Comparison of ENCODE assay signal across 20 cellular contexts in the genomic region with DNA sequence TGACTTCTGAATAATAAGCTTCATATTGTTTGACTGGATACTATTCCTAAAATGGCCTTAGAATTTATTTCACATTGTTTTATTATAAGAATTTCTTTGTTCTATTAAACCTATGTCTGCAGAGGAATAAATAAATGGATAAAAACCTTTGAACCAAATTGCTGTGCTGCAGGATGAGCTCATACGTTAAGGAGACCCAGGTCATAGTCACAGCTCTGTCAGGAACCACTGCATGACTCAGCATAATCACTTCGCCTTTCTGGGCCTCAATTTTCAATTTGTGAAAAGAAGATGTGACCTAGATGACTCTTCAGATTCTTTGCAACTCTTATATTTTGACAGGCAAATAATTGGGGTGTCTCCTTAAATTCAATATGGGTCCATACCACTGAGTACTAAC. TPM values are rescaled to one million over a fixed set of nuclear protein-coding genes. Genes with fewer than 3 reads are reported as not detected.
DNase-seq lines count a peak whose midpoint lies in the region; ATAC-seq, FAIRE-seq and TF ChIP-seq lines count a peak whose summit lies in the region.
"Had no signal": no experiment of that assay in that cellular context is flagged by ENCODE, and none has a peak within 500 bp of the region (broad histone marks: within the 10 kb centered on the region; RNA-seq: fewer than 3 reads in every experiment).

No MANE protein-coding gene starts in this region.

- H3K27ac ChIP-seq in A673 (ENCODE audit: low read depth, low read length, poor library complexity, severe bottlenecking) (no peak overlapping the region), GM23248 (peak overlapping the region; percentile 31; the same call in 1 of the 2 replicates), pancreas (no peak overlapping the region), vagina (no peak overlapping the region)

- no peak for TF ChIP-seq CTCF in A673 (conservative IDR thresholded peaks at IDR 0.05; ENCODE audit: low read depth, low read length)
- no peak for TF ChIP-seq CTCF in pancreas (IDR thresholded peaks at IDR 0.05)
- no peak for TF ChIP-seq CTCF in vagina (IDR thresholded peaks at IDR 0.05)

- 3 to 8% methylated on average over 2 of the region's 2 CpGs for WGBS in GM23248 (ENCODE audit: low coverage in 1 of 2, low lambda C conversion rate in 2 of 2, missing lambda C conversion rate in 2 of 2), 2 experiments
- WGBS in pancreas, 2 donors, result 78 to 89% methylated on average over 2 of the region's 2 CpGs

- no peak for ATAC-seq in pancreas
- ATAC-seq: left lobe of liver, Right ventricle myocardium inferior had no signal

- BruUV-seq in A673 (replicated peaks; lab: Mats Ljungman, UMichigan), result no TSS peak

- in situ Hi-C loops in GM23248 (cut with MboI), result no loop called here

- CTCF ChIA-PET in A673 (lab: Charles Lee), result no interaction called here
- CTCF ChIA-PET in activated naive CD4-positive, alpha-beta T cell treated with anti-CD3 and anti-CD28 coated beads, Interleukin-2, amount 10 ng/mL, durations not matched to agents 7 days and 5 days (lab: Charles Lee), result no interaction called here

- no peak for TF ChIP-seq POLR2A in vagina (IDR thresholded peaks at IDR 0.05)

- no peak overlapping the region for H3K27ac Mint-ChIP-seq in activated naive CD4-positive, alpha-beta T cell treated with anti-CD3 and anti-CD28 coated beads, Interleukin-2, amount 10 ng/mL, durations not matched to agents 7 days and 5 days

- H3K36me3 ChIP-seq in A673 (ENCODE audit: insufficient read depth, low read length, poor library complexity, severe bottlenecking) (no peaks in the 10 kb centered on the region), GM23248 (ENCODE audit: low read depth) (no peaks in the 10 kb centered on the region), pancreas (no peaks in the 10 kb centered on the region), vagina (no peaks in the 10 kb centered on the region)
- H3K36me3 ChIP-seq: BLaER1 treated with 17β-estradiol and CSF1 and Interleukin-3, amounts not matched to agents 10 nM and 100 nM; HAP-1 had no signal

- POLR2A ChIA-PET in A673 (lab: Charles Lee; ENCODE audit: low non-redundant PET), result no interaction called here

- H3K27me3 Mint-ChIP-seq in activated naive CD4-positive, alpha-beta T cell treated with anti-CD3 and anti-CD28 coated beads, Interleukin-2, amount 10 ng/mL, durations not matched to agents 7 days and 5 days, result no peaks in the 10 kb centered on the region

- H3K27me3 ChIP-seq in A673 (replicated peaks; ENCODE audit: insufficient read depth, low read depth, low read length, poor library complexity) (no peaks in the 10 kb centered on the region), GM23248 (replicated peaks; ENCODE audit: insufficient read depth) (no peaks in the 10 kb centered on the region), pancreas (no peaks in the 10 kb centered on the region), vagina (no peaks in the 10 kb centered on the region)
- H3K27me3 ChIP-seq: BLaER1 treated with 17β-estradiol and CSF1 and Interleukin-3, amounts not matched to agents 10 nM and 100 nM had no signal

- H3K4me3 ChIP-seq in A673 (ENCODE audit: low read depth, low read length, poor library complexity, severe bottlenecking), result no peak overlapping the region
- H3K4me3 ChIP-seq in GM23248, result no peak overlapping the region
- no peak overlapping the region for H3K4me3 ChIP-seq in pancreas
- no peak overlapping the region for H3K4me3 ChIP-seq in vagina
- H3K4me3 ChIP-seq: BLaER1 treated with 17β-estradiol and CSF1 and Interleukin-3, amounts not matched to agents 10 nM and 100 nM; HAP-1 had no signal

- H3K9me2 ChIP-seq in GM23248 (ENCODE audit: insufficient read depth), result no peaks in the 10 kb centered on the region

- peaks cover 3% of the 10 kb centered on the region for H3K9me3 Mint-ChIP-seq in activated naive CD4-positive, alpha-beta T cell treated with anti-CD3 and anti-CD28 coated beads, Interleukin-2, amount 10 ng/mL, durations not matched to agents 7 days and 5 days

- intact Hi-C loops in A673 (cut with micrococcal nuclease; ENCODE audit: unreplicated experiment) (no loop called here), pancreas (cut with DNase I) (no loop called here), vagina (cut with DNase I) (no loop called here)

- H3F3A ChIP-seq in GM23248 (ENCODE audit: insufficient read depth), result no peaks in the 10 kb centered on the region

- FAIRE-seq in pancreas (lab: Jason Lieb, UNC), result no peak

- H3K4me2 ChIP-seq in GM23248 (ENCODE audit: unreplicated experiment), result peak overlapping the region; percentile 43

- 0 out of 2 replicates have a peak overlapping the region, but pooled peaks have one; percentile 38 for H2AFZ ChIP-seq in GM23248

- H4K20me1 ChIP-seq in GM23248 (ENCODE audit: insufficient read depth), result no peaks in the 10 kb centered on the region
- H4K20me1 ChIP-seq: BLaER1 treated with 17β-estradiol and CSF1 and Interleukin-3, amounts not matched to agents 10 nM and 100 nM had no signal

- DNase-seq in A673 (ENCODE audit: low spot score), result peak; percentile 11
- DNase-seq in GM23248, result peak; percentile 83
- DNase-seq in RKO (ENCODE audit: low spot score), result peak; percentile 29
- DNase-seq in fibroblast of gingiva (ENCODE audit: low read depth), result peak; percentile 36
- DNase-seq in pancreas, result no peak
- DNase-seq in activated CD8-positive, alpha-beta memory T cell treated with anti-CD3 and anti-CD28 coated beads, Interleukin-2, amount 50 U/mL, for 48 hours, result no peak
- no peak for DNase-seq in activated naive CD4-positive, alpha-beta T cell treated with anti-CD3 and anti-CD28 coated beads, Interleukin-2, amount 10 ng/mL, durations not matched to agents 7 days and 5 days
- DNase-seq in vagina (ENCODE audit: extremely low spot score in 2 of 2), result no peak
- DNase-seq: activated CD4-positive, CD25-positive, alpha-beta regulatory T cell treated with anti-CD3 and anti-CD28 coated beads, Interleukin-2, amount 50 U/mL, for 72 hours; foreskin melanocyte; Kasumi-1; NCI-H2171 treated with DMSO at 0.1 percent for 48 hours; stimulated activated CD4-positive, alpha-beta T cell treated with anti-CD3 and anti-CD28 coated beads, Interleukin-15, amount 100 ng/mL, for 24 hours; stimulated activated CD8-positive, alpha-beta memory T cell treated with anti-CD3 and anti-CD28 coated beads, Interleukin-4, amount 100 ng/mL, for 48 hours had no signal

- H3K9me3 ChIP-seq in A673 (ENCODE audit: low read depth, low read length, poor library complexity, severe bottlenecking), result no peaks in the 10 kb centered on the region
- no peaks in the 10 kb centered on the region for H3K9me3 ChIP-seq in GM23248 (ENCODE audit: low read depth)
- H3K9me3 ChIP-seq in pancreas, result no peaks in the 10 kb centered on the region
- H3K9me3 ChIP-seq in vagina, result no peaks in the 10 kb centered on the region
- H3K9me3 ChIP-seq: HAP-1 had no signal

- H3K9ac ChIP-seq in GM23248, result no peak overlapping the region
- H3K9ac ChIP-seq: BLaER1 treated with 17β-estradiol and CSF1 and Interleukin-3, amounts not matched to agents 10 nM and 100 nM had no signal

- H3K4me3 Mint-ChIP-seq in activated naive CD4-positive, alpha-beta T cell treated with anti-CD3 and anti-CD28 coated beads, Interleukin-2, amount 10 ng/mL, durations not matched to agents 7 days and 5 days, result no peak overlapping the region

- H3K79me2 ChIP-seq in GM23248 (ENCODE audit: insufficient read depth), result no peaks in the 10 kb centered on the region

- no peaks in the 10 kb centered on the region for H3K4me1 Mint-ChIP-seq in activated naive CD4-positive, alpha-beta T cell treated with anti-CD3 and anti-CD28 coated beads, Interleukin-2, amount 10 ng/mL, durations not matched to agents 7 days and 5 days

- no peaks in the 10 kb centered on the region for H3K36me3 Mint-ChIP-seq in activated naive CD4-positive, alpha-beta T cell treated with anti-CD3 and anti-CD28 coated beads, Interleukin-2, amount 10 ng/mL, durations not matched to agents 7 days and 5 days

- H3K4me1 ChIP-seq in A673 (ENCODE audit: insufficient read depth, low read length, poor library complexity, severe bottlenecking) (no peaks in the 10 kb centered on the region), GM23248 (ENCODE audit: insufficient read depth) (peaks cover 36% of the 10 kb centered on the region), pancreas (no peaks in the 10 kb centered on the region), vagina (no peaks in the 10 kb centered on the region)
- H3K4me1 ChIP-seq: HAP-1 had no signal

RNA-seq across cellular contexts. Expression of a gene that starts 36.7 kb away (rescaled TPM):
- total RNA-seq in A673 (2021) (not detected in 2 replicates), pancreas (not detected), vagina (not detected)
- total RNA-seq in GM23248 (2014; rRNA removed; shearing (Covaris generic)), result not detected in 2 replicates
- polyA plus RNA-seq in GM23248 (2016; fragmentation: Nextera tagmentation; extraction: Ambion mirVana) (not detected in 2 replicates), pancreas (not detected)
- total RNA-seq: cerebellum, left lobe of liver, Right ventricle myocardium inferior, urinary bladder had no signal
- polyA plus RNA-seq: urinary bladder had no signal

Comparison
In these comparisons a context has a peak if more than half of its experiments do, and no peak if none do; other contexts are left out.
1. DNase-seq: peak in A673 (single experiment), GM23248 (single experiment), RKO (single experiment) and fibroblast of gingiva (single experiment); none in pancreas (0 of 6), activated CD8-positive, alpha-beta memory T cell treated with anti-CD3 and anti-CD28 coated beads, Interleukin-2, amount 50 U/mL, for 48 hours (single experiment), activated naive CD4-positive, alpha-beta T cell treated with anti-CD3 and anti-CD28 coated beads, Interleukin-2, amount 10 ng/mL, durations not matched to agents 7 days and 5 days (single experiment) and vagina (0 of 2).